ENCODE assay signal across 8 cellular contexts in the genomic region with DNA sequence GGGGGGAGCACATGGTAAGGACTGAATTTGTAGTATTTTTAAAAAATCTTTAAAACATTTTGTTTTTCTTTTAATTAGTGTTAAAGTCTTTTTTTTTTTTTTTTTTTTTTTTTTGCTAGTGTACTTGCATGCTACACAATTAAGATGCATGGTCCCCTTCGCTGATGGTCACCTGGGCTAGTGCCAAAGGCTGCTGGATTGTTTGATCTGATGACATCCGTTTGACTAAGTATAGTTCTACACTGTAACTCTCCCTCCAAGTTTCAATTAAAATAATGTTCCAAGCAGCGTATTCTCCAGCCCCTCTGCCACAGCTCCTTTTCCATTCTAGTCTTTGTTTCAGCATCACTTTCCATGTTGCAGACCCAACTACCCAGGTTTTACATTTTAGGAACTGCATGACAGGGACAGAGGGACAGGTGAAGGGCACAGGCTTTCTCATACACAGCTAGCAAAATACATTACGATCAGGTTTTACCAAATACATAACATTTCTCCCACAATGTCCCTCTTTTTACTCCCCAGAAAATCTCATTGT. TPM values are rescaled to one million over a fixed set of nuclear protein-coding genes. Genes with fewer than 3 reads are reported as not detected.
DNase-seq lines count a peak whose midpoint lies in the region; ATAC-seq and TF ChIP-seq lines count a peak whose summit lies in the region.

No MANE protein-coding gene starts in this region.

- no peaks in the 10 kb centered on the region for H3K27me3 Mint-ChIP-seq in effector memory CD8-positive, alpha-beta T cell
- peaks cover 8% of the 10 kb centered on the region for H3K27me3 Mint-ChIP-seq in neural crest cell (ENCODE audit: low read depth)

- H3K79me2 ChIP-seq in MM.1S (ENCODE audit: low read length), result peaks cover 35% of the 10 kb centered on the region

- peak overlapping the region; percentile 83 for H3K4me2 ChIP-seq in MM.1S (ENCODE audit: low read depth, low read length)

- H3K4me1 Mint-ChIP-seq in effector memory CD8-positive, alpha-beta T cell (ENCODE audit: low read depth in 2 of 2), result peaks cover 7 to 20% of the 10 kb centered on the region in 2 donors
- H3K4me1 Mint-ChIP-seq in neural crest cell, result peaks cover 29% of the 10 kb centered on the region

- peak overlapping the region; percentile 54; the same call in 1 of the 2 replicates for H3K27ac ChIP-seq in MM.1S (ENCODE audit: low read length)

- TF ChIP-seq CTCF in MM.1S (IDR thresholded peaks at IDR 0.05; ENCODE audit: low read length) (no peak), neural crest cell (conservative IDR thresholded peaks at IDR 0.05) (no peak)

- no peaks in the 10 kb centered on the region for H3K9me3 Mint-ChIP-seq in effector memory CD8-positive, alpha-beta T cell
- H3K9me3 Mint-ChIP-seq in neural crest cell, result no peaks in the 10 kb centered on the region

- peak overlapping the region; percentile 72 for H3K9ac ChIP-seq in MM.1S (ENCODE audit: low read length)

- H3K27ac Mint-ChIP-seq in effector memory CD8-positive, alpha-beta T cell, result peak overlapping the region; percentile 42 to 78
- H3K27ac Mint-ChIP-seq in neural crest cell (ENCODE audit: unreplicated experiment), result no peak overlapping the region

- DNase-seq in Caki2 (ENCODE audit: low read depth) (peak; percentile 2), MM.1S (no peak), neural crest cell (ENCODE audit: low read depth, low spot score) (no peak), NCI-H1048 (lab: John Stamatoyannopoulos, UW) (no peak)
- peak in 1 of 3 experiments; percentile 1 for DNase-seq in effector memory CD8-positive, alpha-beta T cell

- H2AFZ ChIP-seq in MM.1S (ENCODE audit: low read length), result peak overlapping the region; percentile 84

- H3K9me3 ChIP-seq in MM.1S (replicated peaks; ENCODE audit: insufficient read depth, low read length), result no peaks in the 10 kb centered on the region

- H3K36me3 Mint-ChIP-seq in effector memory CD8-positive, alpha-beta T cell (ENCODE audit: insufficient read depth), result peaks cover 8% of the 10 kb centered on the region
- H3K36me3 Mint-ChIP-seq in neural crest cell (ENCODE audit: low read depth), result no peaks in the 10 kb centered on the region

- H3K4me3 ChIP-seq in MM.1S (ENCODE audit: low read length), result peak overlapping the region; percentile 77

- H3K36me3 ChIP-seq in MM.1S (replicated peaks; ENCODE audit: insufficient read depth, low read length), result 0 out of 2 replicates have a peak, but pooled peaks cover 4% of the 10 kb centered on the region

- in situ Hi-C loops in Caki2 (cut with HindIII; ENCODE audit: low pct_unique_long_range_greater_than_20kb, low sequenced_read_pairs), result no loop called here

- peaks cover 15% of the 10 kb centered on the region; the same call in 1 of the 2 replicates for H3F3A ChIP-seq in MM.1S (ENCODE audit: insufficient read depth, low read length)

- H4K20me1 ChIP-seq in MM.1S (ENCODE audit: insufficient read depth, low read length), result no peaks in the 10 kb centered on the region; the same call in 1 of the 2 replicates

- ATAC-seq in effector memory CD8-positive, alpha-beta T cell (replicated peaks), result no peak
- no peak for ATAC-seq in GM18519 (IDR thresholded peaks at IDR 0.05; ENCODE audit: low FRiP score, unreplicated experiment)
- no peak for ATAC-seq in HG03025 (IDR thresholded peaks at IDR 0.05; ENCODE audit: low FRiP score, unreplicated experiment)
- no peak for ATAC-seq in HG03432 (IDR thresholded peaks at IDR 0.05; ENCODE audit: unreplicated experiment)

- no peaks in the 10 kb centered on the region for H3K27me3 ChIP-seq in MM.1S (replicated peaks; ENCODE audit: insufficient read depth, low read length)

- peak overlapping the region; percentile 80 to 89 for H3K4me3 Mint-ChIP-seq in effector memory CD8-positive, alpha-beta T cell
- H3K4me3 Mint-ChIP-seq in neural crest cell, result peak overlapping the region; percentile 89

- H3K4me1 ChIP-seq in MM.1S (ENCODE audit: low read length), result peaks cover 13% of the 10 kb centered on the region

- no peaks in the 10 kb centered on the region for H3K9me2 ChIP-seq in MM.1S (replicated peaks; ENCODE audit: insufficient read depth, low read length)

RNA-seq across cellular contexts. Expression of a gene that starts 0.9 kb away (rescaled TPM):
- total RNA-seq in Caki2 (2014; rRNA removed; shearing (Covaris generic); ENCODE audit: low replicate concordance), result 0.88 and 1.2 TPM in 2 replicates
- 27.5 and 27.8 TPM in 2 replicates for total RNA-seq in neural crest cell

Comparison
In these comparisons a context has a peak if more than half of its experiments do, and no peak if none do; other contexts are left out.
1. RNA of a gene that starts 0.9 kb away (total RNA-seq): 27.5 to 27.8 TPM in neural crest cell; 0.88 to 1.2 TPM in Caki2; every median in the first group is over 10 times any median in the second.